ENCODE assay signal across 19 cellular contexts in genomic region chr12:24881724-24882371, GRCh38.
A peak's percentile ranks its signal among the peaks of the same experiment; 100 is the strongest.
DNase-seq lines count a peak whose midpoint lies in the region; ATAC-seq, FAIRE-seq and TF ChIP-seq lines count a peak whose summit lies in the region.
"Had no signal": no experiment of that assay in that cellular context is flagged by ENCODE, and none has a peak within 500 bp of the region (broad histone marks: within the 10 kb centered on the region; RNA-seq: fewer than 3 reads in every experiment).

No MANE protein-coding gene starts in this region.

- H3K27ac ChIP-seq in endodermal cell (ENCODE audit: low read depth, low read length): no peak overlapping the region

- FAIRE-seq in H54 (lab: Jason Lieb, UNC): peak; percentile 11
- FAIRE-seq: GM12878, GM19239 had no signal

- H3K9ac ChIP-seq in endodermal cell (ENCODE audit: extremely low read depth, low read length, poor library complexity, severe bottlenecking): no peak overlapping the region

- H3K4me3 ChIP-seq in endodermal cell (ENCODE audit: low read length): no peak overlapping the region
- H3K4me3 ChIP-seq: GM12878 had no signal

- H3K27me3 Mint-ChIP-seq in WTC11 (ENCODE audit: low read depth) (no peaks in the 10 kb centered on the region), endodermal cell (ENCODE audit: insufficient read depth) (no peaks in the 10 kb centered on the region), progenitor cell of endocrine pancreas (no peaks in the 10 kb centered on the region)
- H3K27me3 Mint-ChIP-seq: CD4-positive, CD25-positive, alpha-beta regulatory T cell; CD8-positive, alpha-beta memory T cell had no signal

- WGBS in endodermal cell (ENCODE audit: insufficient coverage in 1 of 2, insufficient read length in 1 of 2), 2 experiments: 100% methylated on average over 3 of the region's 4 CpGs; no CpG with 5 or more reads in 1 of the 2 experiments

- no peak for TF ChIP-seq CTCF in WTC11 (IDR thresholded peaks at IDR 0.05)
- TF ChIP-seq CTCF in endodermal cell (conservative IDR thresholded peaks at IDR 0.05): no peak
- TF ChIP-seq CTCF in progenitor cell of endocrine pancreas (IDR thresholded peaks at IDR 0.05; ENCODE audit: unreplicated experiment): no peak

- H3K9me3 ChIP-seq in endodermal cell (ENCODE audit: control insufficient read depth, low read length): peaks cover 9% of the 10 kb centered on the region
- H3K9me3 ChIP-seq: BE2C had no signal

- peak overlapping the region; percentile 70 for H3K27ac Mint-ChIP-seq in WTC11
- peak overlapping the region; percentile 33 for H3K27ac Mint-ChIP-seq in endodermal cell
- peak overlapping the region; percentile 67 for H3K27ac Mint-ChIP-seq in progenitor cell of endocrine pancreas
- H3K27ac Mint-ChIP-seq: CD4-positive, CD25-positive, alpha-beta regulatory T cell; CD8-positive, alpha-beta memory T cell had no signal

- POLR2A ChIA-PET in WTC11 (lab: Charles Lee): no interaction called here

- no peaks in the 10 kb centered on the region for H3K27me3 ChIP-seq in endodermal cell (ENCODE audit: control insufficient read depth, insufficient read depth, low read length, poor library complexity, severe bottlenecking)
- H3K27me3 ChIP-seq: BE2C had no signal

- ATAC-seq in WTC11 (no peak), HG02981 (IDR thresholded peaks at IDR 0.05; ENCODE audit: unreplicated experiment) (no peak)
- ATAC-seq in stimulated activated naive CD8-positive, alpha-beta T cell treated with anti-CD3 and anti-CD28 coated beads, Interleukin-15, Interleukin-2, amounts not matched to agents 100 U/mL and 50 U/mL, for 24 hours: no peak
- ATAC-seq: GM12878 had no signal

- peaks cover 51% of the 10 kb centered on the region for H3K36me3 Mint-ChIP-seq in WTC11
- peaks cover 40% of the 10 kb centered on the region for H3K36me3 Mint-ChIP-seq in endodermal cell (ENCODE audit: low read depth)
- peaks cover 23% of the 10 kb centered on the region for H3K36me3 Mint-ChIP-seq in progenitor cell of endocrine pancreas (ENCODE audit: insufficient read depth)
- H3K36me3 Mint-ChIP-seq: CD4-positive, CD25-positive, alpha-beta regulatory T cell; CD8-positive, alpha-beta memory T cell had no signal

- H3K4me1 Mint-ChIP-seq in WTC11 (peaks cover 5% of the 10 kb centered on the region), endodermal cell (peaks cover 5% of the 10 kb centered on the region), progenitor cell of endocrine pancreas (ENCODE audit: low read depth) (peaks cover 13% of the 10 kb centered on the region)
- H3K4me1 Mint-ChIP-seq: CD4-positive, CD25-positive, alpha-beta regulatory T cell; CD8-positive, alpha-beta memory T cell had no signal

- no peak overlapping the region for H3K4me3 Mint-ChIP-seq in WTC11
- H3K4me3 Mint-ChIP-seq in endodermal cell: no peak overlapping the region
- H3K4me3 Mint-ChIP-seq in progenitor cell of endocrine pancreas (ENCODE audit: low read depth): no peak overlapping the region
- H3K4me3 Mint-ChIP-seq: CD4-positive, CD25-positive, alpha-beta regulatory T cell; CD8-positive, alpha-beta memory T cell had no signal

- H3K4me1 ChIP-seq in endodermal cell (ENCODE audit: control insufficient read depth, insufficient read depth, low read length): no peaks in the 10 kb centered on the region
- H3K4me1 ChIP-seq: BE2C had no signal

- DNase-seq in H54 (ENCODE audit: insufficient read length, low spot score): no peak
- DNase-seq in WTC11 (ENCODE audit: low spot score): no peak
- no peak for DNase-seq in endodermal cell
- DNase-seq in progenitor cell of endocrine pancreas (ENCODE audit: low spot score, unreplicated experiment): no peak
- DNase-seq in stimulated activated naive CD8-positive, alpha-beta T cell treated with anti-CD3 and anti-CD28 coated beads, Interleukin-15, Interleukin-2, amounts not matched to agents 100 U/mL and 50 U/mL, for 24 hours: no peak
- no peak for DNase-seq in activated gamma-delta T cell treated with Interleukin-2 at 50 U/mL for 16 hours
- DNase-seq: BE2C; C1 segment of cervical spinal cord; CD4-positive, CD25-positive, alpha-beta regulatory T cell; CD8-positive, alpha-beta memory T cell; COR-L47; DMS 273 treated with DMSO at 0.1 percent for 48 hours; DMS53; DND-41; EL; HCEC 1CT had no signal

- peaks cover 89% of the 10 kb centered on the region for H3K36me3 ChIP-seq in endodermal cell (ENCODE audit: control insufficient read depth, insufficient read depth, low read length)

- no peaks in the 10 kb centered on the region for H3K9me3 Mint-ChIP-seq in WTC11
- no peaks in the 10 kb centered on the region for H3K9me3 Mint-ChIP-seq in endodermal cell
- peaks cover 11% of the 10 kb centered on the region for H3K9me3 Mint-ChIP-seq in progenitor cell of endocrine pancreas (ENCODE audit: low read depth)
- H3K9me3 Mint-ChIP-seq: CD4-positive, CD25-positive, alpha-beta regulatory T cell had no signal

- no peak for TF ChIP-seq POLR2A in H54 (IDR thresholded peaks at IDR 0.05; ENCODE audit: low read depth, low read length)

- CTCF ChIA-PET in WTC11 (lab: Charles Lee): no interaction called here

TF ChIP-seq in WTC11, 78 proteins besides CTCF, POLR2A, EP300 and RAD21:
- TF ChIP-seq TP53 (CRISPR knock-in tag; IDR thresholded peaks at IDR 0.05) (no peak), ZNF281 (CRISPR knock-in tag; IDR thresholded peaks at IDR 0.05) (no peak), ATF6 (CRISPR knock-in tag; IDR thresholded peaks at IDR 0.05) (no peak), ZNF263 (CRISPR knock-in tag; IDR thresholded peaks at IDR 0.05; ENCODE audit: low read depth) (no peak), NFATC4 (CRISPR knock-in tag; IDR thresholded peaks at IDR 0.05) (no peak), ATF3 (CRISPR knock-in tag; conservative IDR thresholded peaks at IDR 0.05) (no peak)
